ENCODE assay signal across 9 cellular contexts in genomic region chr16:67521095-67521804, GRCh38. TPM values are rescaled to one million over a fixed set of nuclear protein-coding genes. Genes with fewer than 3 reads are reported as not detected.
DNase-seq lines count a peak whose midpoint lies in the region; ATAC-seq, FAIRE-seq and TF ChIP-seq lines count a peak whose summit lies in the region.
"Had no signal": no experiment of that assay in that cellular context is flagged by ENCODE, and none has a peak within 500 bp of the region (broad histone marks: within the 10 kb centered on the region; RNA-seq: fewer than 3 reads in every experiment).

No MANE protein-coding gene starts in this region.

- H3K9me3 Mint-ChIP-seq in immature natural killer cell = no peaks in the 10 kb centered on the region

- FAIRE-seq in bronchial epithelial cell (lab: Jason Lieb, UNC) = no peak
- FAIRE-seq: TTC549 had no signal

- no peaks in the 10 kb centered on the region for H3K36me3 Mint-ChIP-seq in immature natural killer cell

- peaks cover 4 to 10% (median 10%) of the 10 kb centered on the region in 3 donors for H3K27me3 Mint-ChIP-seq in immature natural killer cell (ENCODE audit: low read depth in 3 of 3)

- peak overlapping the region; percentile 98 to 99 (median 98) for H3K27ac Mint-ChIP-seq in immature natural killer cell

- H3K4me3 Mint-ChIP-seq in immature natural killer cell = peak overlapping the region; percentile 92 to 96 (median 94)

- DNase-seq in AG08396 (ENCODE audit: low spot score) (peak; percentile 92), NCI-H2196 treated with DMSO at 0.1 percent for 48 hours (lab: John Stamatoyannopoulos, UW; ENCODE audit: unreplicated experiment) (peak; percentile 48), bronchial epithelial cell (ENCODE audit: low read depth) (peak; percentile 93), immature natural killer cell (peak; percentile 92 to 95 (median 93)), smooth muscle cell of the brain vasculature (ENCODE audit: low read depth, low spot score) (peak; percentile 93)

- TF ChIP-seq CTCF in WI38 (IDR thresholded peaks at IDR 0.05; ENCODE audit: low read depth, low read length) (peak; percentile 95), bronchial epithelial cell (IDR thresholded peaks at IDR 0.05; ENCODE audit: insufficient read depth, low read length, severe bottlenecking) (peak; percentile 98)

- peaks cover 24 to 33% of the 10 kb centered on the region in 2 donors for H3K4me1 Mint-ChIP-seq in immature natural killer cell

- ATAC-seq in GM18907 (IDR thresholded peaks at IDR 0.05; ENCODE audit: unreplicated experiment) (peak; percentile 73), HG03159 (IDR thresholded peaks at IDR 0.05; ENCODE audit: unreplicated experiment) (peak; percentile 66)

- H3K27me3 ChIP-seq in bronchial epithelial cell (ENCODE audit: control insufficient read depth, insufficient read depth, low read length) = no peaks in the 10 kb centered on the region

- H3K4me3 ChIP-seq in WI38 (ENCODE audit: low read depth, low read length) (peak overlapping the region; percentile 53), bronchial epithelial cell (ENCODE audit: low read depth, low read length) (peak overlapping the region; percentile 43)

- no peaks in the 10 kb centered on the region for H3K36me3 ChIP-seq in bronchial epithelial cell (ENCODE audit: control insufficient read depth, insufficient read depth, low read length)

RNA-seq across cellular contexts. Expression of gene RIPOR1, which starts 7.4 kb away (rescaled TPM):
- total RNA-seq in bronchial epithelial cell = 12.8 and 13.7 TPM in 2 replicates
- 1 to 10 TPM; 2.0 to 7.5 (median 3.3) TPM for polyA plus RNA-seq in immature natural killer cell

RNA-seq across cellular contexts. Expression of gene AGRP, which starts 37.9 kb away (rescaled TPM):
- total RNA-seq in bronchial epithelial cell = not detected in 2 replicates
- not detected for polyA plus RNA-seq in immature natural killer cell

RNA-seq across cellular contexts. Expression of gene ATP6V0D1, which starts 40.3 kb away (rescaled TPM):
- 78.2 and 79.4 TPM in 2 replicates for total RNA-seq in bronchial epithelial cell
- polyA plus RNA-seq in immature natural killer cell = 100 to 1,000 TPM; 192 to 330 (median 205) TPM

RNA-seq across cellular contexts. Expression of gene CTCF, which starts 41.1 kb away (rescaled TPM):
- total RNA-seq in bronchial epithelial cell = 21.1 and 26.5 TPM in 2 replicates
- 10 to 100 TPM; 24.8 to 60.4 (median 28.4) TPM for polyA plus RNA-seq in immature natural killer cell

Comparison
In these comparisons a context has a peak if more than half of its experiments do, and no peak if none do; other contexts are left out.
1. Peak in every context shown above with its lines: DNase-seq, ATAC-seq and H3K4me3 ChIP-seq.